Comparison of ENCODE assay signal across 8 cellular contexts in the genomic region with DNA sequence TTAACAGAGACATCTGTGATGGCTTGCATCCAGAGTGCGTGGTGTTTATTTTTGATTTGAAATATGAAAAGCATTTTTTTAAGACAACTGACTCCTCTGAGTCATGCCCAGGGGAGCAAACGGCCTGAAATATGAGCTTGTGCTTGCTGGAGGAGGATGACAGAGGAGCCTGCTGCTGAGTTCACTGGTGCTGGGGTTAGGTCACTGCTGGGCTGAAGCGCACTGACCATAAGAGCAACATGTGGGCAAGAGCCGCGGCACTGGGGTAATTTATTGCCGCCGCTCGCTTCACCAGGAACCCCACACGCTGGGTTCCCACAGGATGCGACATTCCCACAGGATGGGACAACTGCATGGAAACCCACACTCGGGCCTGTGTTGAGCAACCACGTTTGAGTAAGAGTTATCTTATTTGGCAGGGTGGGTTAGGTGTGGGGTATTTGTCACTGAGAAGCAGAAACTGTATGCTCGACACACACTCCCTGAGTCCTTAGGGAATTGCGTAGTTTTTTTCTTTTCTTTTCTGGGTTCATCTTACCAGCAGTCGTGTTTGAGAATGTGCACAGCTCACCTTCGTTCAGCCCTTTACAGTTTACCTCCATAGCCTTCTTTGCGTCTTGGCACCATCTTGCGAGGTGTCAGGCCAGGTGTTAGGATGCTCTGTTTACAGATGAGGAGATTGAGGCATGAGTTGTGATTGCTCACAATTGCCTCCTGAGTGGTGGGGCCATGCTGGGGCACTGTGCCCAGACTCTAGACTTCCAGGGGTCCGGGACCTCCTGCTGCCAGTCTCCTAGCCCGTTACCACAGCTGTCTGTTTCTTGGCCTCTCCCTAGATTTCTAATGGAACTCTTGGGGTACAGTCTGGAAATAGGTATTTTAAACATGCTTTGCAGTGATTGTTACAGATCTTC.
DNase-seq lines count a peak whose midpoint lies in the region; ATAC-seq and TF ChIP-seq lines count a peak whose summit lies in the region.

No MANE protein-coding gene starts in this region.

- no peaks in the 10 kb centered on the region for H3K9me3 Mint-ChIP-seq in endothelial cell (ENCODE audit: unreplicated experiment)

- peaks cover 5% of the 10 kb centered on the region for H3K4me1 Mint-ChIP-seq in endothelial cell (ENCODE audit: unreplicated experiment)

- peaks cover 5% of the 10 kb centered on the region for H3K27me3 Mint-ChIP-seq in endothelial cell (ENCODE audit: unreplicated experiment)

- ATAC-seq in GM21619 (IDR thresholded peaks at IDR 0.05; ENCODE audit: unreplicated experiment) = no peak
- no peak for ATAC-seq in HG03135 (IDR thresholded peaks at IDR 0.05; ENCODE audit: unreplicated experiment)

- TF ChIP-seq CTCF in endothelial cell (IDR thresholded peaks at IDR 0.05; ENCODE audit: unreplicated experiment) = no peak

- H3K36me3 Mint-ChIP-seq in endothelial cell (ENCODE audit: low read depth, unreplicated experiment) = no peaks in the 10 kb centered on the region

- DNase-seq in Caki2 (ENCODE audit: low read depth) (peak; percentile 80), NCI-H526 (lab: John Stamatoyannopoulos, UW) (peak; percentile 70 to 85), dermis blood vessel endothelial cell (peak; percentile 94), myocyte (ENCODE audit: low read depth) (peak; percentile 99), endothelial cell (ENCODE audit: low spot score) (no peak), NCI-H1105 (lab: John Stamatoyannopoulos, UW) (no peak)

- H3K27ac Mint-ChIP-seq in endothelial cell (ENCODE audit: unreplicated experiment) = no peak overlapping the region

- H3K4me3 Mint-ChIP-seq in endothelial cell (ENCODE audit: unreplicated experiment) = no peak overlapping the region

- in situ Hi-C loops in Caki2 (cut with HindIII; ENCODE audit: low pct_unique_long_range_greater_than_20kb, low sequenced_read_pairs) = no loop called here

Comparison
In these comparisons a context has a peak if more than half of its experiments do, and no peak if none do; other contexts are left out.
1. DNase-seq: peak in Caki2 (single experiment), NCI-H526 (2 of 2), dermis blood vessel endothelial cell (single experiment) and myocyte (single experiment); none in endothelial cell (single experiment) and NCI-H1105 (single experiment).